Comparison of ENCODE assay signal across 1 cellular context in the genomic region with DNA sequence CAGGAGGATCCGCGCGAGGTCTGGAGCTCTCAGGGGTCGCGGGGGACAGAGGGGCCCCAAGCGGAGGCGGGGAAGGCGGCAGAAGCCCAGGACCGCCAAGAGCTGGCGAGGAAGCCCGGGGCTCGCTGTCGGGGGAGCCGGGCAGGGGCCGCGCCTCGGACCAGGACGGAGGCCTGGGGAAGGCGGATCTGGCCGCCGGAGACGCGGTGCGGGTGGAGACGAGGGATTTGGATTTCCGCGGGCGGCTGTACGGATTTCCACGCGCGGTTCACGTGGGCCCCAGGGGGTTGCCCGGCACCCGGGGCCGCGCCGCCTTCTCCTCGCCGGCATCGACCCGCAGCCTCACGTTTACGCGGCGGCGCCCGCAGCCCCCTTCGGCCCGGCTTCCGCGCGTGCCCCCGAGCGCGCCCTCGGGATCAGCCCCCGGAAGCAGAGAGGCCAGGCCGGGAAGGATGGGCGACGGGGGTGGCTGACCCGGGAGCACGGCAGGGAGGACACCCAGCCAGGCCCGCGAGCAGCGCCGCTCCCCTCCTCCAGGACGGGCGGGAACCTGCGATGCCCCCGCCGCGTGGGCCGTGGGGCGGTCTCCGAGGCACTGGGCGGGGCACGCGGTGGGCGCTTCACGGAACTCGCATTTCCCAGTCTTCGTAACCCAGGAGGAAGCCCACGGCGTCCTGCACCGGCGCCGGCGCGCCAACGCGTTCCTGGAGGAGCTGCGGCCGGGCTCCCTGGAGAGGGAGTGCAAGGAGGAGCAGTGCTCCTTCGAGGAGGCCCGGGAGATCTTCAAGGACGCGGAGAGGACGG.
TF ChIP-seq lines count a peak whose summit lies in the region.

No MANE protein-coding gene starts in this region.

TF ChIP-seq in WTC11, 78 proteins besides CTCF, POLR2A, EP300 and RAD21 (continued from another document):
- TF ChIP-seq, protein P1, sequence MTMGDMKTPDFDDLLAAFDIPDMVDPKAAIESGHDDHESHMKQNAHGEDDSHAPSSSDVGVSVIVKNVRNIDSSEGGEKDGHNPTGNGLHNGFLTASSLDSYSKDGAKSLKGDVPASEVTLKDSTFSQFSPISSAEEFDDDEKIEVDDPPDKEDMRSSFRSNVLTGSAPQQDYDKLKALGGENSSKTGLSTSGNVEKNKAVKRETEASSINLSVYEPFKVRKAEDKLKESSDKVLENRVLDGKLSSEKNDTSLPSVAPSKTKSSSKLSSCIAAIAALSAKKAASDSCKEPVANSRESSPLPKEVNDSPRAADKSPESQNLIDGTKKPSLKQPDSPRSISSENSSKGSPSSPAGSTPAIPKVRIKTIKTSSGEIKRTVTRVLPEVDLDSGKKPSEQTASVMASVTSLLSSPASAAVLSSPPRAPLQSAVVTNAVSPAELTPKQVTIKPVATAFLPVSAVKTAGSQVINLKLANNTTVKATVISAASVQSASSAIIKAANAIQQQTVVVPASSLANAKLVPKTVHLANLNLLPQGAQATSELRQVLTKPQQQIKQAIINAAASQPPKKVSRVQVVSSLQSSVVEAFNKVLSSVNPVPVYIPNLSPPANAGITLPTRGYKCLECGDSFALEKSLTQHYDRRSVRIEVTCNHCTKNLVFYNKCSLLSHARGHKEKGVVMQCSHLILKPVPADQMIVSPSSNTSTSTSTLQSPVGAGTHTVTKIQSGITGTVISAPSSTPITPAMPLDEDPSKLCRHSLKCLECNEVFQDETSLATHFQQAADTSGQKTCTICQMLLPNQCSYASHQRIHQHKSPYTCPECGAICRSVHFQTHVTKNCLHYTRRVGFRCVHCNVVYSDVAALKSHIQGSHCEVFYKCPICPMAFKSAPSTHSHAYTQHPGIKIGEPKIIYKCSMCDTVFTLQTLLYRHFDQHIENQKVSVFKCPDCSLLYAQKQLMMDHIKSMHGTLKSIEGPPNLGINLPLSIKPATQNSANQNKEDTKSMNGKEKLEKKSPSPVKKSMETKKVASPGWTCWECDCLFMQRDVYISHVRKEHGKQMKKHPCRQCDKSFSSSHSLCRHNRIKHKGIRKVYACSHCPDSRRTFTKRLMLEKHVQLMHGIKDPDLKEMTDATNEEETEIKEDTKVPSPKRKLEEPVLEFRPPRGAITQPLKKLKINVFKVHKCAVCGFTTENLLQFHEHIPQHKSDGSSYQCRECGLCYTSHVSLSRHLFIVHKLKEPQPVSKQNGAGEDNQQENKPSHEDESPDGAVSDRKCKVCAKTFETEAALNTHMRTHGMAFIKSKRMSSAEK (CRISPR knock-in tag; IDR thresholded peaks at IDR 0.05; ENCODE audit: borderline replicate concordance), result no peak
- peak; percentile 72; the same call in 1 of the 2 replicates for TF ChIP-seq KAT7 (CRISPR knock-in tag; IDR thresholded peaks at IDR 0.05; ENCODE audit: borderline replicate concordance)
- TF ChIP-seq, protein P2, sequence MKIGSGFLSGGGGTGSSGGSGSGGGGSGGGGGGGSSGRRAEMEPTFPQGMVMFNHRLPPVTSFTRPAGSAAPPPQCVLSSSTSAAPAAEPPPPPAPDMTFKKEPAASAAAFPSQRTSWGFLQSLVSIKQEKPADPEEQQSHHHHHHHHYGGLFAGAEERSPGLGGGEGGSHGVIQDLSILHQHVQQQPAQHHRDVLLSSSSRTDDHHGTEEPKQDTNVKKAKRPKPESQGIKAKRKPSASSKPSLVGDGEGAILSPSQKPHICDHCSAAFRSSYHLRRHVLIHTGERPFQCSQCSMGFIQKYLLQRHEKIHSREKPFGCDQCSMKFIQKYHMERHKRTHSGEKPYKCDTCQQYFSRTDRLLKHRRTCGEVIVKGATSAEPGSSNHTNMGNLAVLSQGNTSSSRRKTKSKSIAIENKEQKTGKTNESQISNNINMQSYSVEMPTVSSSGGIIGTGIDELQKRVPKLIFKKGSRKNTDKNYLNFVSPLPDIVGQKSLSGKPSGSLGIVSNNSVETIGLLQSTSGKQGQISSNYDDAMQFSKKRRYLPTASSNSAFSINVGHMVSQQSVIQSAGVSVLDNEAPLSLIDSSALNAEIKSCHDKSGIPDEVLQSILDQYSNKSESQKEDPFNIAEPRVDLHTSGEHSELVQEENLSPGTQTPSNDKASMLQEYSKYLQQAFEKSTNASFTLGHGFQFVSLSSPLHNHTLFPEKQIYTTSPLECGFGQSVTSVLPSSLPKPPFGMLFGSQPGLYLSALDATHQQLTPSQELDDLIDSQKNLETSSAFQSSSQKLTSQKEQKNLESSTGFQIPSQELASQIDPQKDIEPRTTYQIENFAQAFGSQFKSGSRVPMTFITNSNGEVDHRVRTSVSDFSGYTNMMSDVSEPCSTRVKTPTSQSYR (CRISPR knock-in tag; IDR thresholded peaks at IDR 0.05), result no peak
- TF ChIP-seq ZNF263 (CRISPR knock-in tag; IDR thresholded peaks at IDR 0.05; ENCODE audit: low read depth), result peak; percentile 95
- 0 out of 2 replicates have a peak, but pooled peaks have one; percentile 20 for TF ChIP-seq MYBL2 (CRISPR knock-in tag; IDR thresholded peaks at IDR 0.05)
- TF ChIP-seq ESRRA (CRISPR knock-in tag; IDR thresholded peaks at IDR 0.05; ENCODE audit: borderline replicate concordance), result no peak
- no peak for TF ChIP-seq GABPB1 (CRISPR knock-in tag; IDR thresholded peaks at IDR 0.05)
- no peak for TF ChIP-seq EMX1 (CRISPR knock-in tag; IDR thresholded peaks at IDR 0.05)
- no peak for TF ChIP-seq ZNF671 (CRISPR knock-in tag; IDR thresholded peaks at IDR 0.05)
- TF ChIP-seq, protein P3, sequence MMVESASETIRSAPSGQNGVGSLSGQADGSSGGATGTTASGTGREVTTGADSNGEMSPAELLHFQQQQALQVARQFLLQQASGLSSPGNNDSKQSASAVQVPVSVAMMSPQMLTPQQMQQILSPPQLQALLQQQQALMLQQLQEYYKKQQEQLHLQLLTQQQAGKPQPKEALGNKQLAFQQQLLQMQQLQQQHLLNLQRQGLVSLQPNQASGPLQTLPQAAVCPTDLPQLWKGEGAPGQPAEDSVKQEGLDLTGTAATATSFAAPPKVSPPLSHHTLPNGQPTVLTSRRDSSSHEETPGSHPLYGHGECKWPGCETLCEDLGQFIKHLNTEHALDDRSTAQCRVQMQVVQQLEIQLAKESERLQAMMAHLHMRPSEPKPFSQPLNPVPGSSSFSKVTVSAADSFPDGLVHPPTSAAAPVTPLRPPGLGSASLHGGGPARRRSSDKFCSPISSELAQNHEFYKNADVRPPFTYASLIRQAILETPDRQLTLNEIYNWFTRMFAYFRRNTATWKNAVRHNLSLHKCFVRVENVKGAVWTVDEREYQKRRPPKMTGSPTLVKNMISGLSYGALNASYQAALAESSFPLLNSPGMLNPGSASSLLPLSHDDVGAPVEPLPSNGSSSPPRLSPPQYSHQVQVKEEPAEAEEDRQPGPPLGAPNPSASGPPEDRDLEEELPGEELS (CRISPR knock-in tag; IDR thresholded peaks at IDR 0.05), result no peak
- no peak for TF ChIP-seq OVOL2 (CRISPR knock-in tag; IDR thresholded peaks at IDR 0.05; ENCODE audit: borderline replicate concordance)
- no peak for TF ChIP-seq GTF2I (CRISPR knock-in tag; conservative IDR thresholded peaks at IDR 0.05)
- TF ChIP-seq RELA (CRISPR knock-in tag; IDR thresholded peaks at IDR 0.05; ENCODE audit: borderline replicate concordance), result 0 out of 2 replicates have a peak, but pooled peaks have one; percentile 13
- TF ChIP-seq ZNF423 (CRISPR knock-in tag; IDR thresholded peaks at IDR 0.05), result peak; percentile 40; the same call in 1 of the 2 replicates
- TF ChIP-seq MXD4 (CRISPR knock-in tag; IDR thresholded peaks at IDR 0.05; ENCODE audit: borderline replicate concordance), result no peak
- TF ChIP-seq, protein P4, sequence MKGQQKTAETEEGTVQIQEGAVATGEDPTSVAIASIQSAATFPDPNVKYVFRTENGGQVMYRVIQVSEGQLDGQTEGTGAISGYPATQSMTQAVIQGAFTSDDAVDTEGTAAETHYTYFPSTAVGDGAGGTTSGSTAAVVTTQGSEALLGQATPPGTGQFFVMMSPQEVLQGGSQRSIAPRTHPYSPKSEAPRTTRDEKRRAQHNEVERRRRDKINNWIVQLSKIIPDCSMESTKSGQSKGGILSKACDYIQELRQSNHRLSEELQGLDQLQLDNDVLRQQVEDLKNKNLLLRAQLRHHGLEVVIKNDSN (CRISPR knock-in tag; IDR thresholded peaks at IDR 0.05), result no peak
- TF ChIP-seq FOXP1 (CRISPR knock-in tag; IDR thresholded peaks at IDR 0.05; ENCODE audit: borderline replicate concordance), result peak; percentile 52; the same call in 1 of the 2 replicates
- no peak; the same call in 1 of the 2 replicates for TF ChIP-seq TP53 (CRISPR knock-in tag; IDR thresholded peaks at IDR 0.05)
- TF ChIP-seq, protein P5, sequence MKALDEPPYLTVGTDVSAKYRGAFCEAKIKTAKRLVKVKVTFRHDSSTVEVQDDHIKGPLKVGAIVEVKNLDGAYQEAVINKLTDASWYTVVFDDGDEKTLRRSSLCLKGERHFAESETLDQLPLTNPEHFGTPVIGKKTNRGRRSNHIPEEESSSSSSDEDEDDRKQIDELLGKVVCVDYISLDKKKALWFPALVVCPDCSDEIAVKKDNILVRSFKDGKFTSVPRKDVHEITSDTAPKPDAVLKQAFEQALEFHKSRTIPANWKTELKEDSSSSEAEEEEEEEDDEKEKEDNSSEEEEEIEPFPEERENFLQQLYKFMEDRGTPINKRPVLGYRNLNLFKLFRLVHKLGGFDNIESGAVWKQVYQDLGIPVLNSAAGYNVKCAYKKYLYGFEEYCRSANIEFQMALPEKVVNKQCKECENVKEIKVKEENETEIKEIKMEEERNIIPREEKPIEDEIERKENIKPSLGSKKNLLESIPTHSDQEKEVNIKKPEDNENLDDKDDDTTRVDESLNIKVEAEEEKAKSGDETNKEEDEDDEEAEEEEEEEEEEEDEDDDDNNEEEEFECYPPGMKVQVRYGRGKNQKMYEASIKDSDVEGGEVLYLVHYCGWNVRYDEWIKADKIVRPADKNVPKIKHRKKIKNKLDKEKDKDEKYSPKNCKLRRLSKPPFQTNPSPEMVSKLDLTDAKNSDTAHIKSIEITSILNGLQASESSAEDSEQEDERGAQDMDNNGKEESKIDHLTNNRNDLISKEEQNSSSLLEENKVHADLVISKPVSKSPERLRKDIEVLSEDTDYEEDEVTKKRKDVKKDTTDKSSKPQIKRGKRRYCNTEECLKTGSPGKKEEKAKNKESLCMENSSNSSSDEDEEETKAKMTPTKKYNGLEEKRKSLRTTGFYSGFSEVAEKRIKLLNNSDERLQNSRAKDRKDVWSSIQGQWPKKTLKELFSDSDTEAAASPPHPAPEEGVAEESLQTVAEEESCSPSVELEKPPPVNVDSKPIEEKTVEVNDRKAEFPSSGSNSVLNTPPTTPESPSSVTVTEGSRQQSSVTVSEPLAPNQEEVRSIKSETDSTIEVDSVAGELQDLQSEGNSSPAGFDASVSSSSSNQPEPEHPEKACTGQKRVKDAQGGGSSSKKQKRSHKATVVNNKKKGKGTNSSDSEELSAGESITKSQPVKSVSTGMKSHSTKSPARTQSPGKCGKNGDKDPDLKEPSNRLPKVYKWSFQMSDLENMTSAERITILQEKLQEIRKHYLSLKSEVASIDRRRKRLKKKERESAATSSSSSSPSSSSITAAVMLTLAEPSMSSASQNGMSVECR (CRISPR knock-in tag; IDR thresholded peaks at IDR 0.05; ENCODE audit: borderline replicate concordance), result no peak
